ENCODE assay signal across 1 cellular context in genomic region chr15:80811781-80812180, GRCh38.
TF ChIP-seq lines count a peak whose summit lies in the region.

No MANE protein-coding gene starts in this region.

TF ChIP-seq in GM23338, 12 proteins besides CTCF, POLR2A, EP300 and RAD21 (continued from another document):
- TF ChIP-seq, protein P1, sequence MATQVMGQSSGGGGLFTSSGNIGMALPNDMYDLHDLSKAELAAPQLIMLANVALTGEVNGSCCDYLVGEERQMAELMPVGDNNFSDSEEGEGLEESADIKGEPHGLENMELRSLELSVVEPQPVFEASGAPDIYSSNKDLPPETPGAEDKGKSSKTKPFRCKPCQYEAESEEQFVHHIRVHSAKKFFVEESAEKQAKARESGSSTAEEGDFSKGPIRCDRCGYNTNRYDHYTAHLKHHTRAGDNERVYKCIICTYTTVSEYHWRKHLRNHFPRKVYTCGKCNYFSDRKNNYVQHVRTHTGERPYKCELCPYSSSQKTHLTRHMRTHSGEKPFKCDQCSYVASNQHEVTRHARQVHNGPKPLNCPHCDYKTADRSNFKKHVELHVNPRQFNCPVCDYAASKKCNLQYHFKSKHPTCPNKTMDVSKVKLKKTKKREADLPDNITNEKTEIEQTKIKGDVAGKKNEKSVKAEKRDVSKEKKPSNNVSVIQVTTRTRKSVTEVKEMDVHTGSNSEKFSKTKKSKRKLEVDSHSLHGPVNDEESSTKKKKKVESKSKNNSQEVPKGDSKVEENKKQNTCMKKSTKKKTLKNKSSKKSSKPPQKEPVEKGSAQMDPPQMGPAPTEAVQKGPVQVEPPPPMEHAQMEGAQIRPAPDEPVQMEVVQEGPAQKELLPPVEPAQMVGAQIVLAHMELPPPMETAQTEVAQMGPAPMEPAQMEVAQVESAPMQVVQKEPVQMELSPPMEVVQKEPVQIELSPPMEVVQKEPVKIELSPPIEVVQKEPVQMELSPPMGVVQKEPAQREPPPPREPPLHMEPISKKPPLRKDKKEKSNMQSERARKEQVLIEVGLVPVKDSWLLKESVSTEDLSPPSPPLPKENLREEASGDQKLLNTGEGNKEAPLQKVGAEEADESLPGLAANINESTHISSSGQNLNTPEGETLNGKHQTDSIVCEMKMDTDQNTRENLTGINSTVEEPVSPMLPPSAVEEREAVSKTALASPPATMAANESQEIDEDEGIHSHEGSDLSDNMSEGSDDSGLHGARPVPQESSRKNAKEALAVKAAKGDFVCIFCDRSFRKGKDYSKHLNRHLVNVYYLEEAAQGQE (IDR thresholded peaks at IDR 0.05; ENCODE audit: unreplicated experiment): no peak
- TF ChIP-seq POLR2AphosphoS5 (IDR thresholded peaks at IDR 0.05; ENCODE audit: low read depth) (no peak), ZNF114 (CRISPR knock-in tag; IDR thresholded peaks at IDR 0.05) (no peak)
TF ChIP-seq in GM23338: peak in this region for 0.
